ENCODE assay signal across 1 cellular context in the genomic region with DNA sequence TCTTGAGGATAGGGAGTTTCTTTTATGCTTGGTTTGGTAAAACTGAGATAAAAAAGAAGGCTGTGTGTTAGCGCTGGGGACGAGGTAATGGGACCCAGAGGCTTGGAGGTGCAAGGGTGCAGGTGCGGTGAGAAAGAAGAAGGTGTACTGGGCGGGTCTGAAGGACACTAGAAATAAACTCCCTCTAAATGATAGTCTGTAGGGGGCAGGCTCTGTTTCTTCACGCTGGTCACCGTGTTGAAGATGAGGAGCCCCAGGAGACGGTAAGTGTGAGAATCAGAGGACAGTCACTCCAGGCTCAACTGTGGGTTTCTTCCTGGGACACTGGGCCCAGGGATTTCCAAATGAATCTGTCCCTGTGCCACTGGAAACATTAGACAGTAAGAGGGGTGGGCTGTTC.
TF ChIP-seq lines count a peak whose summit lies in the region.

No MANE protein-coding gene starts in this region.

TF ChIP-seq in H1, 55 proteins besides CTCF, POLR2A, EP300 and RAD21 (continued from another document):
- TF ChIP-seq CHD7 (IDR thresholded peaks at IDR 0.05; ENCODE audit: insufficient replicate concordance, low read length) (no peak), TEAD4 (IDR thresholded peaks at IDR 0.05; ENCODE audit: low read depth, low read length) (no peak)
